In genomic region chr3:157534725-157535161, GRCh38 we compare ENCODE assay signal across 1 cellular context.
TF ChIP-seq lines count a peak whose summit lies in the region.

No MANE protein-coding gene starts in this region.

TF ChIP-seq in K562, 482 proteins besides CTCF, POLR2A, EP300 and RAD21 (continued from another document):
- TF ChIP-seq CREB1 (IDR thresholded peaks at IDR 0.05) (0 out of 2 replicates have a peak, but pooled peaks have one; percentile 7), CREB1 (CRISPR knock-in tag; IDR thresholded peaks at IDR 0.05) (no peak), CBFA2T2 (conservative IDR thresholded peaks at IDR 0.05) (peak; percentile 75), C11orf30 (IDR thresholded peaks at IDR 0.05; ENCODE audit: low read depth) (peak; percentile 60), IRF9 (tag; IDR thresholded peaks at IDR 0.05) (no peak), PRPF4 (IDR thresholded peaks at IDR 0.05; ENCODE audit: insufficient read depth, low read depth, low read length, poor library complexity, severe bottlenecking) (no peak), LARP7 (IDR thresholded peaks at IDR 0.05) (no peak), ZNF431 (CRISPR knock-in tag; IDR thresholded peaks at IDR 0.05) (no peak), TAF9B (IDR thresholded peaks at IDR 0.05; ENCODE audit: partially characterized antibody) (no peak), FOXP1 (CRISPR knock-in tag; IDR thresholded peaks at IDR 0.05) (no peak), ARID1B (IDR thresholded peaks at IDR 0.05) (peak; percentile 89), SOX6 (IDR thresholded peaks at IDR 0.05) (peak; percentile 58), CBX5 (IDR thresholded peaks at IDR 0.05; ENCODE audit: borderline replicate concordance, low read depth) (no peak), ZMIZ1 (IDR thresholded peaks at IDR 0.05; ENCODE audit: low read depth in 2 of 2, low read length in 2 of 2) (0 out of 4 replicates have a peak, but pooled peaks of 1 of the 2 experiments have one; percentile 19), ZNF592 (IDR thresholded peaks at IDR 0.05) (0 out of 2 replicates have a peak, but pooled peaks have one; percentile 26), TCF3 (CRISPR knock-in tag; IDR thresholded peaks at IDR 0.05) (peak; percentile 78), KDM1A (IDR thresholded peaks at IDR 0.05) (peak in 1 of 2 experiments; percentile 66; a peak in 3 of 4 replicates), ZNF766 (CRISPR knock-in tag; conservative IDR thresholded peaks at IDR 0.05) (peak; percentile 74), RB1 (IDR thresholded peaks at IDR 0.05; ENCODE audit: low read depth) (no peak), TAL1 (IDR thresholded peaks at IDR 0.05) (peak; percentile 67), TEAD4 (IDR thresholded peaks at IDR 0.05; ENCODE audit: low read length) (peak; percentile 59), TEAD4 (CRISPR knock-in tag; IDR thresholded peaks at IDR 0.05; ENCODE audit: borderline replicate concordance) (no peak), TRIM24 (IDR thresholded peaks at IDR 0.05) (peak in 1 of 2 experiments; percentile 86; a peak in 2 of 4 replicates), PHF20 (IDR thresholded peaks at IDR 0.05; ENCODE audit: partially characterized antibody) (no peak), CBFA2T3 (IDR thresholded peaks at IDR 0.05) (peak; percentile 82), SMAD4 (CRISPR knock-in tag; conservative IDR thresholded peaks at IDR 0.05) (peak; percentile 49), HDAC1 (IDR thresholded peaks at IDR 0.05) (peak in 1 of 2 experiments; percentile 33; a peak in 1 of 4 replicates), ZNF583 (CRISPR knock-in tag; IDR thresholded peaks at IDR 0.05) (no peak), CTBP1 (IDR thresholded peaks at IDR 0.05; ENCODE audit: borderline replicate concordance) (peak; percentile 78), CTCFL (IDR thresholded peaks at IDR 0.05; ENCODE audit: borderline replicate concordance, insufficient read depth, low read depth, low read length, poor library complexity, severe bottlenecking) (no peak), ZEB2 (IDR thresholded peaks at IDR 0.05) (peak; percentile 41; the same call in 1 of the 2 replicates), MAFF (IDR thresholded peaks at IDR 0.05; ENCODE audit: low read length) (peak; percentile 16; the same call in 1 of the 2 replicates), FOXM1 (IDR thresholded peaks at IDR 0.05; ENCODE audit: low read depth) (peak; percentile 39; the same call in 1 of the 2 replicates), FOXM1 (CRISPR knock-in tag; IDR thresholded peaks at IDR 0.05; ENCODE audit: low read depth) (no peak), NR4A1 (CRISPR knock-in tag; IDR thresholded peaks at IDR 0.05) (no peak), NR4A1 (tag; IDR thresholded peaks at IDR 0.05) (no peak), CSDE1 (IDR thresholded peaks at IDR 0.05) (no peak), MITF (IDR thresholded peaks at IDR 0.05) (no peak), FOSL1 (tag; conservative IDR thresholded peaks at IDR 0.05) (peak; percentile 84), SMARCA4 (IDR thresholded peaks at IDR 0.05) (peak; percentile 79)
